ENCODE assay signal across 10 cellular contexts in genomic region chr16:58126451-58126968, GRCh38. TPM values are rescaled to one million over a fixed set of nuclear protein-coding genes. Genes with fewer than 3 reads are reported as not detected.
DNase-seq lines count a peak whose midpoint lies in the region; ATAC-seq, FAIRE-seq and TF ChIP-seq lines count a peak whose summit lies in the region.
"Had no signal": no experiment of that assay in that cellular context is flagged by ENCODE, and none has a peak within 500 bp of the region (broad histone marks: within the 10 kb centered on the region; RNA-seq: fewer than 3 reads in every experiment).

No MANE protein-coding gene starts in this region.

- peak overlapping the region; percentile 87 for H3K4me3 Mint-ChIP-seq in activated T-cell treated with anti-CD3 and anti-CD28 coated beads, Interleukin-2, amount 50 U/mL, for 24 hours
- peak overlapping the region; percentile 98 for H3K4me3 Mint-ChIP-seq in activated naive CD8-positive, alpha-beta T cell treated with anti-CD3 and anti-CD28 coated beads, Interleukin-2, amount 10 ng/mL, durations not matched to agents 7 days and 5 days

- peaks cover 26% of the 10 kb centered on the region for H3K36me3 Mint-ChIP-seq in activated T-cell treated with anti-CD3 and anti-CD28 coated beads, Interleukin-2, amount 50 U/mL, for 24 hours (ENCODE audit: low read depth)
- H3K36me3 Mint-ChIP-seq in activated naive CD8-positive, alpha-beta T cell treated with anti-CD3 and anti-CD28 coated beads, Interleukin-2, amount 10 ng/mL, durations not matched to agents 7 days and 5 days, result peaks cover 5% of the 10 kb centered on the region

- H3K4me1 Mint-ChIP-seq in activated T-cell treated with anti-CD3 and anti-CD28 coated beads, Interleukin-2, amount 50 U/mL, for 24 hours (ENCODE audit: low read depth), result peaks cover 58% of the 10 kb centered on the region
- H3K4me1 Mint-ChIP-seq in activated naive CD8-positive, alpha-beta T cell treated with anti-CD3 and anti-CD28 coated beads, Interleukin-2, amount 10 ng/mL, durations not matched to agents 7 days and 5 days, result peaks cover 45% of the 10 kb centered on the region

- H3K9me3 ChIP-seq in HepG2 (ENCODE audit: low read length) (no peaks in the 10 kb centered on the region), thyroid gland (no peaks in the 10 kb centered on the region)

- H4K20me1 ChIP-seq in HepG2 (ENCODE audit: insufficient read depth, low read length), result peaks cover 56% of the 10 kb centered on the region

- no peaks in the 10 kb centered on the region for H3K9me3 Mint-ChIP-seq in activated T-cell treated with anti-CD3 and anti-CD28 coated beads, Interleukin-2, amount 50 U/mL, for 24 hours
- no peaks in the 10 kb centered on the region for H3K9me3 Mint-ChIP-seq in activated naive CD8-positive, alpha-beta T cell treated with anti-CD3 and anti-CD28 coated beads, Interleukin-2, amount 10 ng/mL, durations not matched to agents 7 days and 5 days

- FAIRE-seq in HepG2 (lab: Jason Lieb, UNC), result no peak

- H3K79me2 ChIP-seq in HepG2 (ENCODE audit: insufficient read depth, low read length), result peaks cover 68% of the 10 kb centered on the region

- H2AFZ ChIP-seq in HepG2 (ENCODE audit: low read length), result no peak overlapping the region

- H3K27me3 Mint-ChIP-seq in activated T-cell treated with anti-CD3 and anti-CD28 coated beads, Interleukin-2, amount 50 U/mL, for 24 hours, result no peaks in the 10 kb centered on the region
- H3K27me3 Mint-ChIP-seq in activated naive CD8-positive, alpha-beta T cell treated with anti-CD3 and anti-CD28 coated beads, Interleukin-2, amount 10 ng/mL, durations not matched to agents 7 days and 5 days, result no peaks in the 10 kb centered on the region

- CTCF ChIA-PET in HepG2 (lab: Yijun Ruan, JAX; ENCODE audit: low intra/inter-chr PET ratio, low total read pairs), result interaction anchor here (1.7 kb wide), 1 partner anchor 106 kb away, joined by 4 read pairs; no protein-coding TSS in a partner anchor

- peak overlapping the region; percentile 93 for H3K4me2 ChIP-seq in HepG2 (ENCODE audit: low read depth, low read length)

- peak overlapping the region; percentile 91 for H3K27ac ChIP-seq in HepG2 (ENCODE audit: extremely low read length, insufficient read depth, low read length)
- peak overlapping the region; percentile 10 to 38 (median 19) for H3K27ac ChIP-seq in thyroid gland
- H3K27ac ChIP-seq: C4-2B had no signal

- in situ Hi-C loops in HepG2 (cut with HindIII; ENCODE audit: extremely low pct_ligation_motif_present, low pct_unique_long_range_greater_than_20kb), result loop anchor here (5.0 kb wide), 1 partner anchor 104 kb away; no protein-coding TSS in a partner anchor

- H3K27ac Mint-ChIP-seq in activated T-cell treated with anti-CD3 and anti-CD28 coated beads, Interleukin-2, amount 50 U/mL, for 24 hours, result no peak overlapping the region
- no peak overlapping the region for H3K27ac Mint-ChIP-seq in activated naive CD8-positive, alpha-beta T cell treated with anti-CD3 and anti-CD28 coated beads, Interleukin-2, amount 10 ng/mL, durations not matched to agents 7 days and 5 days

- TF ChIP-seq RAD21 in HepG2 (CRISPR knock-in tag; IDR thresholded peaks at IDR 0.05), result no peak

- TF ChIP-seq POLR2A in HepG2 (IDR thresholded peaks at IDR 0.05; ENCODE audit: insufficient read depth in 1 of 2, low read depth in 2 of 2, low read length in 2 of 2), result peak in 1 of 2 experiments; percentile 56; a peak in 1 of 4 replicates
- no peak for TF ChIP-seq POLR2A in thyroid gland (IDR thresholded peaks at IDR 0.05)

- DNase-seq in activated T-cell treated with anti-CD3 and anti-CD28 coated beads, Interleukin-2, amount 50 U/mL, for 24 hours, result no peak
- no peak for DNase-seq in activated T-cell treated with anti-CD3 and anti-CD28 coated beads, Interleukin-2, amount 50 U/mL, for 1 hour
- no peak for DNase-seq in activated naive CD8-positive, alpha-beta T cell treated with anti-CD3 and anti-CD28 coated beads, Interleukin-2, amount 10 ng/mL, durations not matched to agents 7 days and 5 days
- no peak for DNase-seq in HepG2 (ENCODE audit: low spot score)
- DNase-seq in thyroid gland, result no peak
- DNase-seq in globus pallidus (ENCODE audit: low spot score), result no peak
- no peak for DNase-seq in stimulated activated CD4-positive, alpha-beta T cell treated with anti-CD3 and anti-CD28 coated beads, Interleukin-4, amount 100 ng/mL, for 4 hours
- DNase-seq: NK-92 treated with Interleukin-12 subunit alpha and Interleukin-12 subunit beta, amount 100 ng/mL, for 24 hours had no signal

- no peak for TF ChIP-seq CTCF in HepG2 (CRISPR knock-in tag; IDR thresholded peaks at IDR 0.05)
- TF ChIP-seq CTCF in thyroid gland (IDR thresholded peaks at IDR 0.05), result no peak

- no peak for ATAC-seq in activated naive CD8-positive, alpha-beta T cell treated with anti-CD3 and anti-CD28 coated beads, Interleukin-2, amount 10 ng/mL, durations not matched to agents 7 days and 5 days (ENCODE audit: low read depth)
- no peak for ATAC-seq in HepG2
- ATAC-seq in HG02678 (IDR thresholded peaks at IDR 0.05; ENCODE audit: unreplicated experiment), result no peak

- no TSS peak for BruUV-seq in HepG2 (replicated peaks; lab: Mats Ljungman, UMichigan)

- H3K36me3 ChIP-seq in HepG2 (replicated peaks in 1 of 2; ENCODE audit: control insufficient read depth in 1 of 2, insufficient read depth in 2 of 2, low read length in 2 of 2), result 0 out of 5 replicates have a peak, but pooled peaks cover 0 to 2% of the 10 kb centered on the region in 2 experiments
- H3K36me3 ChIP-seq in thyroid gland, result no peaks in the 10 kb centered on the region

- H3K9ac ChIP-seq in HepG2 (ENCODE audit: insufficient read depth, low read depth, low read length), result peak overlapping the region; percentile 88; the same call in 1 of the 2 replicates

- intact Hi-C loops in HepG2 (cut with micrococcal nuclease; ENCODE audit: unreplicated experiment) (no loop called here), thyroid gland (cut with DNase I) (no loop called here)

- WGBS in HepG2 (ENCODE audit: low lambda C conversion rate), result 64% methylated on average over 4 of the region's 4 CpGs
- WGBS in thyroid gland, 2 donors, result 56 to 62% methylated on average over 4 of the region's 4 CpGs

- POLR2A ChIA-PET in activated naive CD8-positive, alpha-beta T cell treated with anti-CD3 and anti-CD28 coated beads, Interleukin-2, amount 10 ng/mL, durations not matched to agents 7 days and 5 days (lab: Charles Lee), result no interaction called here
- POLR2A ChIA-PET in HepG2 (lab: Yijun Ruan, JAX), result interaction anchor here (6.2 kb wide), 1 partner anchor 101 kb away, joined by 101 read pairs; the partner anchor contains the start of gene MMP15

- H3K27me3 ChIP-seq in HepG2 (ENCODE audit: control insufficient read depth in 1 of 2, insufficient read depth in 2 of 2, low read length in 2 of 2) (no peaks in the 10 kb centered on the region), thyroid gland (no peaks in the 10 kb centered on the region)

- H3K4me3 ChIP-seq in HepG2 (replicated peaks in 1 of 3; ENCODE audit: insufficient read depth in 1 of 3, low read depth in 2 of 3, low read length in 3 of 3), result peak overlapping the region in 2 of 3 experiments; percentile 92 to 95; a peak in 3 of 6 replicates
- H3K4me3 ChIP-seq in thyroid gland (replicated peaks in 1 of 3), result no peak overlapping the region

- no peak for TF ChIP-seq EP300 in HepG2 (IDR thresholded peaks at IDR 0.05; ENCODE audit: low read depth in 2 of 2, low read length in 2 of 2)
- TF ChIP-seq EP300 in HepG2 (CRISPR knock-in tag; IDR thresholded peaks at IDR 0.05; ENCODE audit: borderline replicate concordance), result no peak

- H3K4me1 ChIP-seq in HepG2 (ENCODE audit: insufficient read depth, low read length) (peaks cover 57% of the 10 kb centered on the region), thyroid gland (peaks cover 41 to 42% of the 10 kb centered on the region in 2 donors)

TF ChIP-seq in HepG2, 621 proteins besides CTCF, POLR2A, EP300 and RAD21 (continues in another document):
- TF ChIP-seq IKZF1 (IDR thresholded peaks at IDR 0.05), result no peak
- peak; percentile 27; the same call in 1 of the 2 replicates for TF ChIP-seq NCOR1 (IDR thresholded peaks at IDR 0.05; ENCODE audit: borderline replicate concordance, low read length)
- TF ChIP-seq ZNF572 (CRISPR knock-in tag; IDR thresholded peaks at IDR 0.05), result no peak
- no peak for TF ChIP-seq RFXANK (CRISPR knock-in tag; IDR thresholded peaks at IDR 0.05)
- TF ChIP-seq SSRP1 (CRISPR knock-in tag; IDR thresholded peaks at IDR 0.05), result no peak

RNA-seq across cellular contexts. Expression of gene CFAP20, which starts 2.7 kb away (rescaled TPM):
- total RNA-seq in activated naive CD8-positive, alpha-beta T cell treated with anti-CD3 and anti-CD28 coated beads, Interleukin-2, amount 10 ng/mL, durations not matched to agents 7 days and 5 days, result 10 to 100 TPM; 38.5 to 40.6 TPM
- 87.4 and 103 TPM in 2 replicates for total RNA-seq in HepG2 (2016; rRNA removed; fragmentation: Illumina TruSeq; extraction: Trizol)
- 20.4 and 23.7 TPM in 2 replicates for total RNA-seq in HepG2 (2016; cell fraction: cytosol; rRNA removed; fragmentation: Illumina TruSeq; extraction: Trizol; ENCODE audit: low read depth)
- 90.5 and 106 TPM in 2 replicates for total RNA-seq in HepG2 (2016; cell fraction: insoluble cytoplasmic fraction; rRNA removed; fragmentation: Illumina TruSeq; extraction: Trizol)
- 20.9 and 22.6 TPM in 2 replicates for total RNA-seq in HepG2 (2016; cell fraction: membrane; rRNA removed; fragmentation: Illumina TruSeq; extraction: Trizol)
- 54.6 and 63.8 TPM in 2 replicates for total RNA-seq in HepG2 (2016; cell fraction: nucleus; rRNA removed; fragmentation: Illumina TruSeq; extraction: Trizol)
- polyA plus RNA-seq in HepG2 (2011; rRNA removed), result 62.3 and 73.1 TPM in 2 replicates
- polyA plus RNA-seq in HepG2 (2011; cell fraction: cytosol; rRNA removed), result 55.6 and 61.8 TPM in 2 replicates
- 43.8 and 64.6 TPM in 2 replicates for polyA plus RNA-seq in HepG2 (2011; cell fraction: nucleus; rRNA removed)
- polyA plus RNA-seq in HepG2 (2012), result 38.8 and 48.5 TPM in 2 replicates
- 8.6 and 8.9 TPM in 2 replicates for polyA plus RNA-seq in HepG2 (2016; cell fraction: cytosol; fragmentation: Illumina TruSeq; extraction: Trizol; ENCODE audit: low read depth)
- 99.6 and 104 TPM in 2 replicates for polyA plus RNA-seq in HepG2 (2016; cell fraction: insoluble cytoplasmic fraction; fragmentation: Illumina TruSeq; extraction: Trizol; ENCODE audit: low read depth)
- polyA plus RNA-seq in HepG2 (2016; cell fraction: membrane; fragmentation: Illumina TruSeq; extraction: Trizol; ENCODE audit: low read depth), result 10.4 and 12.5 TPM in 2 replicates
- polyA plus RNA-seq in HepG2 (2016; cell fraction: nucleus; fragmentation: Illumina TruSeq; extraction: Trizol; ENCODE audit: insufficient read depth, low read depth), result 91.7 and 107 TPM in 2 replicates
- 62.6 and 62.7 TPM in 2 replicates for polyA minus RNA-seq in HepG2 (2011; rRNA and poly(A)+ RNA removed; ENCODE audit: low replicate concordance)
- polyA minus RNA-seq in HepG2 (2011; cell fraction: cytosol; rRNA and poly(A)+ RNA removed), result 32.8 and 51.6 TPM in 2 replicates
- polyA minus RNA-seq in HepG2 (2011; cell fraction: nucleus; rRNA and poly(A)+ RNA removed), result 30.4 and 37.3 TPM in 2 replicates
- total RNA-seq in thyroid gland, result 10 to 100 TPM; 34.8 to 90.2 (median 57.7) TPM

Comparison
In these comparisons a context has a peak if more than half of its experiments do, and no peak if none do; other contexts are left out.
1. H3K4me3 ChIP-seq: peak in HepG2 (2 of 3); none in thyroid gland (0 of 3).